11 cellular contexts compared by ENCODE assay signal in the genomic region with DNA sequence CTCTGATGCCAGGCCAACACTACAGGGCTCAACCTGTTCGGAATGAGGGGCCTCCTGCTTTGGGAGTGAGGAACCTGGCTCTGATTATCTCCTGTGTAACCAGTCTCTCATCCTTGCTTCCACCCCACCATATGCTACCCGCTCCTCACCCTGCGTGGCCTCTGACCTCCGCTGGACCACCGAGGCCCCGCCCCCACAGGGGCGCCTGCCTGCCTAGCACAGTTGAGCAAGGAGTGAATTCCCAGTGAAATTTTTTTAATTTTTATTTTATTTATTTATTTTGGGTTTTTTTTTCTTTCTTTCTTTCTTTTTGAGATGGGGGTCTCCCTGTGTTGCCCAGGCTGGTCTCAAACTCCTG. TPM values are rescaled to one million over a fixed set of nuclear protein-coding genes. Genes with fewer than 3 reads are reported as not detected.
DNase-seq lines count a peak whose midpoint lies in the region; ATAC-seq and TF ChIP-seq lines count a peak whose summit lies in the region.
"Had no signal": no experiment of that assay in that cellular context is flagged by ENCODE, and none has a peak within 500 bp of the region (broad histone marks: within the 10 kb centered on the region; RNA-seq: fewer than 3 reads in every experiment).

No MANE protein-coding gene starts in this region.

- BruUV-seq in Calu3 (replicated peaks; lab: Mats Ljungman, UMichigan) (no TSS peak), PC-3 (replicated peaks; lab: Mats Ljungman, UMichigan) (no TSS peak)

- no peaks in the 10 kb centered on the region for H3K9me3 ChIP-seq in PC-3 (ENCODE audit: low read length)
- no peaks in the 10 kb centered on the region for H3K9me3 ChIP-seq in duodenal mucosa (ENCODE audit: control insufficient read depth in 1 of 2, low read length in 2 of 2)
- H3K9me3 ChIP-seq in gastroesophageal sphincter: no peaks in the 10 kb centered on the region

- no peak for TF ChIP-seq CTCF in Calu3 (IDR thresholded peaks at IDR 0.05; ENCODE audit: unreplicated experiment)
- no peak for TF ChIP-seq CTCF in PC-3 (conservative IDR thresholded peaks at IDR 0.05; ENCODE audit: low read depth, low read length)
- no peak for TF ChIP-seq CTCF in progenitor cell of endocrine pancreas (IDR thresholded peaks at IDR 0.05; ENCODE audit: unreplicated experiment)
- TF ChIP-seq CTCF in gastroesophageal sphincter (IDR thresholded peaks at IDR 0.05): no peak

- peaks cover 22% of the 10 kb centered on the region for H4K20me1 ChIP-seq in PC-3 (ENCODE audit: low read length)

- H3K4me3 ChIP-seq in PC-3 (ENCODE audit: low read length) (peak overlapping the region; percentile 76), duodenal mucosa (ENCODE audit: low read depth in 1 of 2, low read length in 2 of 2) (peak overlapping the region; percentile 76 to 83), gastroesophageal sphincter (peak overlapping the region in 1 of 2 donors; percentile 98)

- 77 to 100% methylated on average over 1 to 5 of the region's 7 CpGs for WGBS in gastroesophageal sphincter (ENCODE audit: low coverage in 1 of 2), 2 donors

- H3K4me3 Mint-ChIP-seq in Calu3 (ENCODE audit: low read depth, unreplicated experiment) (peak overlapping the region; percentile 79), progenitor cell of endocrine pancreas (ENCODE audit: low read depth) (peak overlapping the region; percentile 79)

- H3K9me3 Mint-ChIP-seq in Calu3 (ENCODE audit: low read depth, unreplicated experiment) (no peaks in the 10 kb centered on the region), progenitor cell of endocrine pancreas (ENCODE audit: low read depth) (no peaks in the 10 kb centered on the region)

- peaks cover 38% of the 10 kb centered on the region for H3K79me2 ChIP-seq in PC-3 (ENCODE audit: low read length)

- no peak overlapping the region for H3K27ac ChIP-seq in PC-3 (ENCODE audit: low read length)
- H3K27ac ChIP-seq in duodenal mucosa (ENCODE audit: low read depth, low read length): no peak overlapping the region
- peak overlapping the region in 2 of 4 donors; percentile 94 to 97 for H3K27ac ChIP-seq in gastroesophageal sphincter

- ATAC-seq in PC-3: no peak
- no peak for ATAC-seq in gastroesophageal sphincter

- POLR2A ChIA-PET in PC-3 (lab: Charles Lee; ENCODE audit: unreplicated experiment): no interaction called here

- CTCF ChIA-PET in Calu3 (lab: Charles Lee) (no interaction called here), PC-3 (lab: Charles Lee) (no interaction called here)

- H3K27me3 Mint-ChIP-seq in Calu3 (ENCODE audit: unreplicated experiment) (no peaks in the 10 kb centered on the region), progenitor cell of endocrine pancreas (peaks cover 12% of the 10 kb centered on the region)

- TF ChIP-seq EP300 in gastroesophageal sphincter (IDR thresholded peaks at IDR 0.05): no peak

- no peak overlapping the region; the same call in 1 of the 2 replicates for H3K9ac ChIP-seq in PC-3 (ENCODE audit: low read length)
- peak overlapping the region; percentile 81 to 91 for H3K9ac ChIP-seq in duodenal mucosa (ENCODE audit: low read depth in 1 of 2, low read length in 2 of 2)

- DNase-seq in Calu3: no peak
- DNase-seq in PC-3: no peak
- no peak for DNase-seq in progenitor cell of endocrine pancreas (ENCODE audit: low spot score, unreplicated experiment)
- DNase-seq in AG08396 (ENCODE audit: low spot score): no peak
- DNase-seq in GOT3 (lab: John Stamatoyannopoulos, UW): no peak
- no peak for DNase-seq in NCI-H2029 (lab: John Stamatoyannopoulos, UW)
- DNase-seq: cerebellar nuclear complex, NCI-H1436 treated with DMSO at 0.1 percent for 48 hours, RPMI8226 had no signal

- H3K36me3 Mint-ChIP-seq in Calu3 (ENCODE audit: insufficient read depth, unreplicated experiment) (peaks cover 41% of the 10 kb centered on the region), progenitor cell of endocrine pancreas (ENCODE audit: insufficient read depth) (peaks cover 2% of the 10 kb centered on the region)

- H3F3A ChIP-seq in PC-3 (ENCODE audit: low read length, unreplicated experiment): no peaks in the 10 kb centered on the region

- H3K36me3 ChIP-seq in PC-3 (ENCODE audit: low read depth, low read length): no peaks in the 10 kb centered on the region
- no peaks in the 10 kb centered on the region for H3K36me3 ChIP-seq in duodenal mucosa (ENCODE audit: control insufficient read depth in 1 of 2, insufficient read depth in 2 of 2, low read length in 2 of 2)
- H3K36me3 ChIP-seq in gastroesophageal sphincter: no peaks in the 10 kb centered on the region

- H3K27me3 ChIP-seq in PC-3 (ENCODE audit: low read length) (no peaks in the 10 kb centered on the region), duodenal mucosa (ENCODE audit: control insufficient read depth in 1 of 2, insufficient read depth in 2 of 2, low read length in 2 of 2) (no peaks in the 10 kb centered on the region), gastroesophageal sphincter (peaks cover 28% of the 10 kb centered on the region)

- H2AFZ ChIP-seq in PC-3 (ENCODE audit: low read length): no peak overlapping the region

- intact Hi-C loops in Calu3 (cut with micrococcal nuclease; ENCODE audit: unreplicated experiment): no loop called here
- intact Hi-C loops in PC-3 (cut with micrococcal nuclease): no loop called here

- H3K4me2 ChIP-seq in PC-3 (ENCODE audit: low read length): peak overlapping the region; percentile 99

- H3K4me1 Mint-ChIP-seq in Calu3 (ENCODE audit: low read depth, unreplicated experiment) (peaks cover 18% of the 10 kb centered on the region), progenitor cell of endocrine pancreas (ENCODE audit: low read depth) (peaks cover 27% of the 10 kb centered on the region)

- no peaks in the 10 kb centered on the region for H3K9me2 ChIP-seq in PC-3 (replicated peaks; ENCODE audit: low read length)

- no peak overlapping the region for H3K27ac Mint-ChIP-seq in Calu3 (ENCODE audit: unreplicated experiment)
- peak overlapping the region; percentile 77 for H3K27ac Mint-ChIP-seq in progenitor cell of endocrine pancreas

- peaks cover 42% of the 10 kb centered on the region for H3K4me1 ChIP-seq in PC-3 (ENCODE audit: insufficient read depth, low read length)
- H3K4me1 ChIP-seq in duodenal mucosa (ENCODE audit: control insufficient read depth in 1 of 2, insufficient read depth in 2 of 2, low read length in 2 of 2): peaks cover 50 to 55% of the 10 kb centered on the region in 2 donors
- peaks cover 0 to 60% (median 33%) of the 10 kb centered on the region in 3 donors for H3K4me1 ChIP-seq in gastroesophageal sphincter

- no peak for TF ChIP-seq POLR2A in gastroesophageal sphincter (IDR thresholded peaks at IDR 0.05)

RNA-seq across cellular contexts. Expression of gene GNB1, which starts 1.9 kb away (rescaled TPM):
- total RNA-seq in Calu3 (2022) (251 and 252 TPM in 2 replicates), PC-3 (2014; rRNA removed) (125 and 171 TPM in 2 replicates), progenitor cell of endocrine pancreas (327 TPM in 2 replicates), gastroesophageal sphincter (100 to 1,000 TPM; 129 to 175 (median 136) TPM)

RNA-seq across cellular contexts. Expression of gene CALML6, which starts 22.3 kb away (rescaled TPM):
- 0.59 and 1.3 TPM in 2 replicates for total RNA-seq in Calu3 (2022)
- total RNA-seq in PC-3 (2014; rRNA removed): 1.7 and 3.0 TPM in 2 replicates
- 1.1 and 1.5 TPM in 2 replicates for total RNA-seq in progenitor cell of endocrine pancreas
- under 1 TPM in 2 of 4 donors, not detected in 2; 0.40 to 0.47 TPM for total RNA-seq in gastroesophageal sphincter

RNA-seq across cellular contexts. Expression of gene TMEM52, which starts 26.3 kb away (rescaled TPM):
- total RNA-seq in Calu3 (2022) (0.64 and 1.1 TPM in 2 replicates), PC-3 (2014; rRNA removed) (22.6 and 29.1 TPM in 2 replicates), progenitor cell of endocrine pancreas (1.8 and 1.9 TPM in 2 replicates), gastroesophageal sphincter (1 to 10 TPM in 3 of 4 donors, under 1 TPM in 1; 0.40 to 3.1 (median 1.8) TPM)
